ENCODE assay signal across 20 cellular contexts in the genomic region with DNA sequence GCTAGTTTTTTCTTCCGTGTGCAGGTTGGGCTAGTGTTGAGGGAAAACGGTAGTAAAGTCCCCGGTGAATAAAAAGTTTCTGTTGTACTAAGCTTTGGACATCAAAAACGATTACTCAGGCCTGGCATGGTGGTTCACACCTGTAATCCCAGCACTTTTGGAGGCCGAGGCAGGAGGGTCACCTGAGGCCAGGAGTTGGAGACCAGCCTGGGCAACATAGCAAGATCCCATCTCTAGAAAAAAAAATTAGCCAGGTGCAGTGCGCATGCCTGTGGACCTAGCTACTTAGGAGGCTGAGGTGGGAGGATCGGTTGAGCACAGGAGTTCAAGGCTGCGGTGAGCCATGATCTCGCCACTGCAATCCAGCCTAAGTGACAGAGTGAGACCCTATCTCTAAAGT.
"Had no signal": no experiment of that assay in that cellular context is flagged by ENCODE, and none has a peak within 500 bp of the region (broad histone marks: within the 10 kb centered on the region; RNA-seq: fewer than 3 reads in every experiment).

No MANE protein-coding gene starts in this region.

- H3K27me3 Mint-ChIP-seq: IgD-negative memory B cell had no signal

- ATAC-seq: K562 had no signal

- H3K4me2 ChIP-seq: KMS-11 had no signal

- H3K9me3 ChIP-seq: SJSA1 had no signal

- H3K4me3 Mint-ChIP-seq: IgD-negative memory B cell had no signal

- H3K9me3 Mint-ChIP-seq: IgD-negative memory B cell had no signal

- H3K36me3 Mint-ChIP-seq: IgD-negative memory B cell had no signal

- H3K9ac ChIP-seq: KMS-11 had no signal

- H3K4me1 ChIP-seq: SJSA1 had no signal

- H3K27me3 ChIP-seq: SJSA1 had no signal

- H3K27ac ChIP-seq: KMS-11, SJSA1, SK-N-MC had no signal

- DNase-seq: Kasumi-1, MM.1S, NCI-H1092 treated with DMSO at 0.1 percent for 48 hours, NCI-H1436, NCI-H187, NCI-H2029, NCI-H2081 treated with DMSO at 0.1 percent for 48 hours, NCI-H2171 treated with DMSO at 0.1 percent for 48 hours, NCI-H345, NCI-H524, NCI-H526 treated with DMSO at 0.1 percent for 48 hours, NCI-H774, Right ventricle myocardium superior, RPMI8226, SIG-M5 had no signal

- H3K4me3 ChIP-seq: K562, SJSA1, SK-N-MC had no signal
